Comparison of ENCODE assay signal across 1 cellular context in the genomic region with DNA sequence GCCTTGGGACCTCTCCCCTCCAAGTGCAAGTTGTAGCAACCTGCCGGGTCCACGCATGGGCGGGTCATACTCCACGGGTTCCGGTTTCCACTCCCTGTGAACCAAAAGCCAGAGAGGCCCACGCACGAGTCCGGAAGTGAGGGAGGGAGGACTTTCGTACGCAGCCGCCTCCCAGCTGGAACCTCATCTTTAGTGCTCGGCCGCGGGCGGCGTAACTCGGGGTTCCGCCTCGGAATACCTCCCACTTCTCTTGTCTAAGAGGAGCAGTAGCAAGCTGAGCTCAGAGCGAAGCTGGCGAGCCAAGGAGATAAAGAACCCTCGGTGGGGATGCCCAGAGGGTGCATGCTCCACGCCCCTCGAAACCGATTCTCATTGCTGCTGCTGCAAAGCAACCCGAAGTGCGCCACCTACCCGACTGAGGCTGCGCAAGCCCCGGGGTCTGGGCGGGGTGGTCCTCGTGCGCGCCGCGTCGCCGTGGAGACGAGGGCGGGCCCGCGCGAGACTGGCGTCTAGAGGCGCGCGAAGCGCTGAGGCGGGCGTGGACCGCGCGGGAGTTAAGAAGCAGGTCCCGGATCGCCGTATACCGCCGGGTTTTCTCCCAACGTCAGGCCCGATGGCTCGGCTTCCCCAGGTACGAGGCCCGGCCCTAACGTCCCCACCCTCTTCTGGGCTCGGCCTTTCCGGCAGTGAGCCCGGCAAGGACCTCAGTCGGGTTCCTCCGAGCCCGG.
A peak's percentile ranks its signal among the peaks of the same experiment; 100 is the strongest.
TF ChIP-seq lines count a peak whose summit lies in the region.

A gene with protein sequence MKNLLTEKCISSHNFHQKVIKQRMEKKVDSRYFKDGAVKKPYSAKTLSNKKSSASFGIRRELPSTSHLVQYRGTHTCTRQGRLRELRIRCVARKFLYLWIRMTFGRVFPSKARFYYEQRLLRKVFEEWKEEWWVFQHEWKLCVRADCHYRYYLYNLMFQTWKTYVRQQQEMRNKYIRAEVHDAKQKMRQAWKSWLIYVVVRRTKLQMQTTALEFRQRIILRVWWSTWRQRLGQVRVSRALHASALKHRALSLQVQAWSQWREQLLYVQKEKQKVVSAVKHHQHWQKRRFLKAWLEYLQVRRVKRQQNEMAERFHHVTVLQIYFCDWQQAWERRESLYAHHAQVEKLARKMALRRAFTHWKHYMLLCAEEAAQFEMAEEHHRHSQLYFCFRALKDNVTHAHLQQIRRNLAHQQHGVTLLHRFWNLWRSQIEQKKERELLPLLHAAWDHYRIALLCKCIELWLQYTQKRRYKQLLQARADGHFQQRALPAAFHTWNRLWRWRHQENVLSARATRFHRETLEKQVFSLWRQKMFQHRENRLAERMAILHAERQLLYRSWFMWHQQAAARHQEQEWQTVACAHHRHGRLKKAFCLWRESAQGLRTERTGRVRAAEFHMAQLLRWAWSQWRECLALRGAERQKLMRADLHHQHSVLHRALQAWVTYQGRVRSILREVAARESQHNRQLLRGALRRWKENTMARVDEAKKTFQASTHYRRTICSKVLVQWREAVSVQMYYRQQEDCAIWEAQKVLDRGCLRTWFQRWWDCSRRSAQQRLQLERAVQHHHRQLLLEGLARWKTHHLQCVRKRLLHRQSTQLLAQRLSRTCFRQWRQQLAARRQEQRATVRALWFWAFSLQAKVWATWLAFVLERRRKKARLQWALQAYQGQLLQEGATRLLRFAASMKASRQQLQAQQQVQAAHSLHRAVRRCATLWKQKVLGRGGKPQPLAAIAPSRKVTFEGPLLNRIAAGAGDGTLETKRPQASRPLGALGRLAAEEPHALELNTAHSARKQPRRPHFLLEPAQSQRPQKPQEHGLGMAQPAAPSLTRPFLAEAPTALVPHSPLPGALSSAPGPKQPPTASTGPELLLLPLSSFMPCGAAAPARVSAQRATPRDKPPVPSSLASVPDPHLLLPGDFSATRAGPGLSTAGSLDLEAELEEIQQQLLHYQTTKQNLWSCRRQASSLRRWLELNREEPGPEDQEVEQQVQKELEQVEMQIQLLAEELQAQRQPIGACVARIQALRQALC (plus strand): TSS at position 530 of the 728 bp plus-strand sequence. CDS start 11,749 bp downstream, outside the sequence.

TF ChIP-seq in HepG2, 621 proteins besides CTCF, POLR2A, EP300 and RAD21 (continued from another document and continues in another):
- TF ChIP-seq, protein P1, sequence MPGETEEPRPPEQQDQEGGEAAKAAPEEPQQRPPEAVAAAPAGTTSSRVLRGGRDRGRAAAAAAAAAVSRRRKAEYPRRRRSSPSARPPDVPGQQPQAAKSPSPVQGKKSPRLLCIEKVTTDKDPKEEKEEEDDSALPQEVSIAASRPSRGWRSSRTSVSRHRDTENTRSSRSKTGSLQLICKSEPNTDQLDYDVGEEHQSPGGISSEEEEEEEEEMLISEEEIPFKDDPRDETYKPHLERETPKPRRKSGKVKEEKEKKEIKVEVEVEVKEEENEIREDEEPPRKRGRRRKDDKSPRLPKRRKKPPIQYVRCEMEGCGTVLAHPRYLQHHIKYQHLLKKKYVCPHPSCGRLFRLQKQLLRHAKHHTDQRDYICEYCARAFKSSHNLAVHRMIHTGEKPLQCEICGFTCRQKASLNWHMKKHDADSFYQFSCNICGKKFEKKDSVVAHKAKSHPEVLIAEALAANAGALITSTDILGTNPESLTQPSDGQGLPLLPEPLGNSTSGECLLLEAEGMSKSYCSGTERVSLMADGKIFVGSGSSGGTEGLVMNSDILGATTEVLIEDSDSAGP (CRISPR knock-in tag; IDR thresholded peaks at IDR 0.05; ENCODE audit: borderline replicate concordance), result 0 out of 2 replicates have a peak, but pooled peaks have one; percentile 48
- TF ChIP-seq ZNF501 (CRISPR knock-in tag; IDR thresholded peaks at IDR 0.05) (peak; percentile 85), ZFP36L2 (CRISPR knock-in tag; IDR thresholded peaks at IDR 0.05) (no peak), CHD4 (IDR thresholded peaks at IDR 0.05; ENCODE audit: borderline replicate concordance, low read length) (no peak), HOXD1 (CRISPR knock-in tag; IDR thresholded peaks at IDR 0.05) (peak; percentile 54; the same call in 1 of the 2 replicates), KLF6 (CRISPR knock-in tag; IDR thresholded peaks at IDR 0.05) (peak; percentile 78; the same call in 1 of the 2 replicates), DR1 (CRISPR knock-in tag; IDR thresholded peaks at IDR 0.05) (peak; percentile 33; the same call in 1 of the 2 replicates), CBX1 (IDR thresholded peaks at IDR 0.05; ENCODE audit: low read depth) (no peak), RFXAP (CRISPR knock-in tag; IDR thresholded peaks at IDR 0.05; ENCODE audit: borderline replicate concordance) (peak; percentile 63; the same call in 1 of the 2 replicates), ZNF530 (CRISPR knock-in tag; IDR thresholded peaks at IDR 0.05; ENCODE audit: low read depth) (no peak), BHLHE40 (IDR thresholded peaks at IDR 0.05; ENCODE audit: low read length) (no peak), ZNF256 (CRISPR knock-in tag; conservative IDR thresholded peaks at IDR 0.05) (peak; percentile 91), RXRB (CRISPR knock-in tag; IDR thresholded peaks at IDR 0.05; ENCODE audit: borderline replicate concordance) (no peak), SPEN (CRISPR knock-in tag; IDR thresholded peaks at IDR 0.05; ENCODE audit: low read depth) (peak; percentile 54; the same call in 1 of the 2 replicates), SKI (IDR thresholded peaks at IDR 0.05; ENCODE audit: partially characterized antibody) (no peak), KDM4B (CRISPR knock-in tag; IDR thresholded peaks at IDR 0.05) (no peak), ZNF75D (CRISPR knock-in tag; IDR thresholded peaks at IDR 0.05; ENCODE audit: borderline replicate concordance) (no peak), CC2D1A (CRISPR knock-in tag; IDR thresholded peaks at IDR 0.05) (no peak), ZBTB38 (CRISPR knock-in tag; IDR thresholded peaks at IDR 0.05) (no peak), ZNF296 (CRISPR knock-in tag; conservative IDR thresholded peaks at IDR 0.05) (peak; percentile 47; the same call in 1 of the 2 replicates), ZNF136 (CRISPR knock-in tag; IDR thresholded peaks at IDR 0.05; ENCODE audit: low read depth) (no peak; the same call in 1 of the 2 replicates), YY1 (IDR thresholded peaks at IDR 0.05; ENCODE audit: insufficient read depth, insufficient replicate concordance, low read depth, low read length) (no peak), SRY (CRISPR knock-in tag; IDR thresholded peaks at IDR 0.05) (peak; percentile 83; the same call in 1 of the 2 replicates), ISL2 (CRISPR knock-in tag; IDR thresholded peaks at IDR 0.05) (peak; percentile 57), SRF (IDR thresholded peaks at IDR 0.05; ENCODE audit: low read depth, low read length) (no peak), MZF1 (CRISPR knock-in tag; IDR thresholded peaks at IDR 0.05; ENCODE audit: borderline replicate concordance) (no peak), HDAC2 (CRISPR knock-in tag; IDR thresholded peaks at IDR 0.05) (no peak; the same call in none of the 2 replicates), ZNF430 (CRISPR knock-in tag; IDR thresholded peaks at IDR 0.05) (peak; percentile 39; the same call in 1 of the 2 replicates), TGIF2 (CRISPR knock-in tag; IDR thresholded peaks at IDR 0.05) (no peak), NR2F6 (IDR thresholded peaks at IDR 0.05) (no peak), NR2F6 (CRISPR knock-in tag; IDR thresholded peaks at IDR 0.05) (no peak), ZNF224 (CRISPR knock-in tag; IDR thresholded peaks at IDR 0.05) (no peak)
- TF ChIP-seq, protein P2, sequence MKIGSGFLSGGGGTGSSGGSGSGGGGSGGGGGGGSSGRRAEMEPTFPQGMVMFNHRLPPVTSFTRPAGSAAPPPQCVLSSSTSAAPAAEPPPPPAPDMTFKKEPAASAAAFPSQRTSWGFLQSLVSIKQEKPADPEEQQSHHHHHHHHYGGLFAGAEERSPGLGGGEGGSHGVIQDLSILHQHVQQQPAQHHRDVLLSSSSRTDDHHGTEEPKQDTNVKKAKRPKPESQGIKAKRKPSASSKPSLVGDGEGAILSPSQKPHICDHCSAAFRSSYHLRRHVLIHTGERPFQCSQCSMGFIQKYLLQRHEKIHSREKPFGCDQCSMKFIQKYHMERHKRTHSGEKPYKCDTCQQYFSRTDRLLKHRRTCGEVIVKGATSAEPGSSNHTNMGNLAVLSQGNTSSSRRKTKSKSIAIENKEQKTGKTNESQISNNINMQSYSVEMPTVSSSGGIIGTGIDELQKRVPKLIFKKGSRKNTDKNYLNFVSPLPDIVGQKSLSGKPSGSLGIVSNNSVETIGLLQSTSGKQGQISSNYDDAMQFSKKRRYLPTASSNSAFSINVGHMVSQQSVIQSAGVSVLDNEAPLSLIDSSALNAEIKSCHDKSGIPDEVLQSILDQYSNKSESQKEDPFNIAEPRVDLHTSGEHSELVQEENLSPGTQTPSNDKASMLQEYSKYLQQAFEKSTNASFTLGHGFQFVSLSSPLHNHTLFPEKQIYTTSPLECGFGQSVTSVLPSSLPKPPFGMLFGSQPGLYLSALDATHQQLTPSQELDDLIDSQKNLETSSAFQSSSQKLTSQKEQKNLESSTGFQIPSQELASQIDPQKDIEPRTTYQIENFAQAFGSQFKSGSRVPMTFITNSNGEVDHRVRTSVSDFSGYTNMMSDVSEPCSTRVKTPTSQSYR (CRISPR knock-in tag; IDR thresholded peaks at IDR 0.05; ENCODE audit: borderline replicate concordance), result no peak
- TF ChIP-seq, protein P3, sequence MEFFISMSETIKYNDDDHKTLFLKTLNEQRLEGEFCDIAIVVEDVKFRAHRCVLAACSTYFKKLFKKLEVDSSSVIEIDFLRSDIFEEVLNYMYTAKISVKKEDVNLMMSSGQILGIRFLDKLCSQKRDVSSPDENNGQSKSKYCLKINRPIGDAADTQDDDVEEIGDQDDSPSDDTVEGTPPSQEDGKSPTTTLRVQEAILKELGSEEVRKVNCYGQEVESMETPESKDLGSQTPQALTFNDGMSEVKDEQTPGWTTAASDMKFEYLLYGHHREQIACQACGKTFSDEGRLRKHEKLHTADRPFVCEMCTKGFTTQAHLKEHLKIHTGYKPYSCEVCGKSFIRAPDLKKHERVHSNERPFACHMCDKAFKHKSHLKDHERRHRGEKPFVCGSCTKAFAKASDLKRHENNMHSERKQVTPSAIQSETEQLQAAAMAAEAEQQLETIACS (CRISPR knock-in tag; IDR thresholded peaks at IDR 0.05), result peak; percentile 74
- TF ChIP-seq, protein P4, sequence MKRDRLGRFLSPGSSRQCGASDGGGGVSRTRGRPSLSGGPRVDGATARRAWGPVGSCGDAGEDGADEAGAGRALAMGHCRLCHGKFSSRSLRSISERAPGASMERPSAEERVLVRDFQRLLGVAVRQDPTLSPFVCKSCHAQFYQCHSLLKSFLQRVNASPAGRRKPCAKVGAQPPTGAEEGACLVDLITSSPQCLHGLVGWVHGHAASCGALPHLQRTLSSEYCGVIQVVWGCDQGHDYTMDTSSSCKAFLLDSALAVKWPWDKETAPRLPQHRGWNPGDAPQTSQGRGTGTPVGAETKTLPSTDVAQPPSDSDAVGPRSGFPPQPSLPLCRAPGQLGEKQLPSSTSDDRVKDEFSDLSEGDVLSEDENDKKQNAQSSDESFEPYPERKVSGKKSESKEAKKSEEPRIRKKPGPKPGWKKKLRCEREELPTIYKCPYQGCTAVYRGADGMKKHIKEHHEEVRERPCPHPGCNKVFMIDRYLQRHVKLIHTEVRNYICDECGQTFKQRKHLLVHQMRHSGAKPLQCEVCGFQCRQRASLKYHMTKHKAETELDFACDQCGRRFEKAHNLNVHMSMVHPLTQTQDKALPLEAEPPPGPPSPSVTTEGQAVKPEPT (CRISPR knock-in tag; IDR thresholded peaks at IDR 0.05; ENCODE audit: low read depth), result no peak
- TF ChIP-seq, protein P5, sequence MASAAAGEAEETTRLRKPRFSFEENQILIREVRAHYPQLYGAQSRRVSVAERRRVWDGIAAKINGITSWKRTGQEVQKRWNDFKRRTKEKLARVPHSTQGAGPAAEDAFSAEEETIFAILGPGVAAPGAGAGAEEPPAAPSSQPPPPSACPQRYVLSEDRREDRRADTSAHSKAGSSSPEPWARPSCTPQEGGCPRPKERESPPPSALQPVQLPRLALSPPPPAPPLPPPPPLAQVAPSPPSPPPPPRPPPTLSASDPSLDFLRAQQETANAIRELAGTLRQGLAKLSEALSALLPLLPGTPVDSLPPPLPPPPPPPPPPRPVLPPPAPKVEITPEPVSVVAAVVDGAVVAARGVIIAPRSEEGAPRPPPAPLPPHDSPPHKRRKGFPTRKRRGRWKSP (CRISPR knock-in tag; IDR thresholded peaks at IDR 0.05), result peak; percentile 55; the same call in 1 of the 2 replicates
- TF ChIP-seq, protein P6, sequence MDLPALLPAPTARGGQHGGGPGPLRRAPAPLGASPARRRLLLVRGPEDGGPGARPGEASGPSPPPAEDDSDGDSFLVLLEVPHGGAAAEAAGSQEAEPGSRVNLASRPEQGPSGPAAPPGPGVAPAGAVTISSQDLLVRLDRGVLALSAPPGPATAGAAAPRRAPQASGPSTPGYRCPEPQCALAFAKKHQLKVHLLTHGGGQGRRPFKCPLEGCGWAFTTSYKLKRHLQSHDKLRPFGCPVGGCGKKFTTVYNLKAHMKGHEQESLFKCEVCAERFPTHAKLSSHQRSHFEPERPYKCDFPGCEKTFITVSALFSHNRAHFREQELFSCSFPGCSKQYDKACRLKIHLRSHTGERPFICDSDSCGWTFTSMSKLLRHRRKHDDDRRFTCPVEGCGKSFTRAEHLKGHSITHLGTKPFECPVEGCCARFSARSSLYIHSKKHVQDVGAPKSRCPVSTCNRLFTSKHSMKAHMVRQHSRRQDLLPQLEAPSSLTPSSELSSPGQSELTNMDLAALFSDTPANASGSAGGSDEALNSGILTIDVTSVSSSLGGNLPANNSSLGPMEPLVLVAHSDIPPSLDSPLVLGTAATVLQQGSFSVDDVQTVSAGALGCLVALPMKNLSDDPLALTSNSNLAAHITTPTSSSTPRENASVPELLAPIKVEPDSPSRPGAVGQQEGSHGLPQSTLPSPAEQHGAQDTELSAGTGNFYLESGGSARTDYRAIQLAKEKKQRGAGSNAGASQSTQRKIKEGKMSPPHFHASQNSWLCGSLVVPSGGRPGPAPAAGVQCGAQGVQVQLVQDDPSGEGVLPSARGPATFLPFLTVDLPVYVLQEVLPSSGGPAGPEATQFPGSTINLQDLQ (CRISPR knock-in tag; IDR thresholded peaks at IDR 0.05), result peak; percentile 80; the same call in 1 of the 2 replicates
- TF ChIP-seq, protein P7, sequence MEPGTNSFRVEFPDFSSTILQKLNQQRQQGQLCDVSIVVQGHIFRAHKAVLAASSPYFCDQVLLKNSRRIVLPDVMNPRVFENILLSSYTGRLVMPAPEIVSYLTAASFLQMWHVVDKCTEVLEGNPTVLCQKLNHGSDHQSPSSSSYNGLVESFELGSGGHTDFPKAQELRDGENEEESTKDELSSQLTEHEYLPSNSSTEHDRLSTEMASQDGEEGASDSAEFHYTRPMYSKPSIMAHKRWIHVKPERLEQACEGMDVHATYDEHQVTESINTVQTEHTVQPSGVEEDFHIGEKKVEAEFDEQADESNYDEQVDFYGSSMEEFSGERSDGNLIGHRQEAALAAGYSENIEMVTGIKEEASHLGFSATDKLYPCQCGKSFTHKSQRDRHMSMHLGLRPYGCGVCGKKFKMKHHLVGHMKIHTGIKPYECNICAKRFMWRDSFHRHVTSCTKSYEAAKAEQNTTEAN (CRISPR knock-in tag; conservative IDR thresholded peaks at IDR 0.05), result no peak
- TF ChIP-seq, protein P8, sequence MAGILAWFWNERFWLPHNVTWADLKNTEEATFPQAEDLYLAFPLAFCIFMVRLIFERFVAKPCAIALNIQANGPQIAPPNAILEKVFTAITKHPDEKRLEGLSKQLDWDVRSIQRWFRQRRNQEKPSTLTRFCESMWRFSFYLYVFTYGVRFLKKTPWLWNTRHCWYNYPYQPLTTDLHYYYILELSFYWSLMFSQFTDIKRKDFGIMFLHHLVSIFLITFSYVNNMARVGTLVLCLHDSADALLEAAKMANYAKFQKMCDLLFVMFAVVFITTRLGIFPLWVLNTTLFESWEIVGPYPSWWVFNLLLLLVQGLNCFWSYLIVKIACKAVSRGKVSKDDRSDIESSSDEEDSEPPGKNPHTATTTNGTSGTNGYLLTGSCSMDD (CRISPR knock-in tag; IDR thresholded peaks at IDR 0.05), result no peak
